1 cellular context compared by ENCODE assay signal in the genomic region with DNA sequence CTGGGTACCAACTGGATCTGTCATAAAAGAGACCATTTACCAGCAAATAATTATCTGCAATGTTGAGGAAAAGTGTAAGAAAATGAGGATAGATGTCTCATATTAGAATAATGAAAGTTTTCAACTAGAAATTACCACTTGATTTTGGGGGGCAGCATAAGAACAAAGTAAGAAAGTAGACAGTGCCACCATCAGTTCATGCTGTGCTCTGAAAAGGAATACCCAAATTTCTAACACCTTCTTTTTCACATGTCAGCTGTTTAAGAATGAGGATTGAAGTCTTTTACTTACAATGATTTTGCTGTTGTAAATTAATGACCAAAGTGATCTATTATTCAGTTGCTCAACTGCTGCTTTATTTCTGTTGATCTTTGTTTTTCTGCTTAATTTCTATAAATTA.
TF ChIP-seq lines count a peak whose summit lies in the region.

No MANE protein-coding gene starts in this region.

TF ChIP-seq in GM23338, 12 proteins besides CTCF, POLR2A, EP300 and RAD21 (continued from another document):
- TF ChIP-seq ZNF462 (CRISPR knock-in tag; IDR thresholded peaks at IDR 0.05): no peak
- no peak for TF ChIP-seq POLR2AphosphoS5 (IDR thresholded peaks at IDR 0.05; ENCODE audit: low read depth)
- no peak for TF ChIP-seq NANOG (IDR thresholded peaks at IDR 0.05; ENCODE audit: borderline replicate concordance)
- TF ChIP-seq CREB1 (CRISPR knock-in tag; IDR thresholded peaks at IDR 0.05; ENCODE audit: low read depth): no peak
- TF ChIP-seq REST (IDR thresholded peaks at IDR 0.05; ENCODE audit: unreplicated experiment): no peak
- no peak for TF ChIP-seq STAT1 (IDR thresholded peaks at IDR 0.05; ENCODE audit: unreplicated experiment)
- no peak for TF ChIP-seq ZNF114 (CRISPR knock-in tag; IDR thresholded peaks at IDR 0.05)
- TF ChIP-seq EZH2 (IDR thresholded peaks at IDR 0.05; ENCODE audit: low read depth, unreplicated experiment): no peak
- TF ChIP-seq, protein P1, sequence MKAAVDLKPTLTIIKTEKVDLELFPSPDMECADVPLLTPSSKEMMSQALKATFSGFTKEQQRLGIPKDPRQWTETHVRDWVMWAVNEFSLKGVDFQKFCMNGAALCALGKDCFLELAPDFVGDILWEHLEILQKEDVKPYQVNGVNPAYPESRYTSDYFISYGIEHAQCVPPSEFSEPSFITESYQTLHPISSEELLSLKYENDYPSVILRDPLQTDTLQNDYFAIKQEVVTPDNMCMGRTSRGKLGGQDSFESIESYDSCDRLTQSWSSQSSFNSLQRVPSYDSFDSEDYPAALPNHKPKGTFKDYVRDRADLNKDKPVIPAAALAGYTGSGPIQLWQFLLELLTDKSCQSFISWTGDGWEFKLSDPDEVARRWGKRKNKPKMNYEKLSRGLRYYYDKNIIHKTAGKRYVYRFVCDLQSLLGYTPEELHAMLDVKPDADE (IDR thresholded peaks at IDR 0.05): no peak
TF ChIP-seq in GM23338: peak in this region for 0.
